ENCODE assay signal across 8 cellular contexts in genomic region chr19:36837902-36838783, GRCh38. TPM values are rescaled to one million over a fixed set of nuclear protein-coding genes. Genes with fewer than 3 reads are reported as not detected.
DNase-seq lines count a peak whose midpoint lies in the region; ATAC-seq, FAIRE-seq and TF ChIP-seq lines count a peak whose summit lies in the region.

ZNF790 (minus strand) TSS chr19:36838387; CDS start chr19:36825619, 12,768 bp downstream.

- H3F3A ChIP-seq in GM23248 (ENCODE audit: insufficient read depth): peaks cover 7% of the 10 kb centered on the region

- peak within 1 kb of the TSS; percentile 93 for H2AFZ ChIP-seq in GM23248

- TF ChIP-seq CTCF in pancreas (IDR thresholded peaks at IDR 0.05) (no peak), thyroid gland (IDR thresholded peaks at IDR 0.05) (no peak)

- ATAC-seq in Right ventricle myocardium superior (ENCODE audit: poor library complexity) (peak; percentile 99), pancreas (peak; percentile 98 to 99 (median 98))

- peaks cover 15% of the 10 kb centered on the region for H3K36me3 ChIP-seq in GM23248 (ENCODE audit: low read depth)
- H3K36me3 ChIP-seq in pancreas: peaks cover 0 to 6% (median 0%) of the 10 kb centered on the region in 3 donors
- peaks cover 4 to 7% of the 10 kb centered on the region in 2 donors for H3K36me3 ChIP-seq in thyroid gland

- peaks cover 79% of the 10 kb centered on the region for H3K79me2 ChIP-seq in GM23248 (ENCODE audit: insufficient read depth)

- H3K9me3 ChIP-seq in GM23248 (ENCODE audit: low read depth): no peaks in the 10 kb centered on the region
- H3K9me3 ChIP-seq in pancreas: no peaks in the 10 kb centered on the region
- H3K9me3 ChIP-seq in thyroid gland: no peaks in the 10 kb centered on the region

- peak within 1 kb of the TSS; percentile 80 for H3K27ac ChIP-seq in GM23248
- peak within 1 kb of the TSS; percentile 56 to 89 (median 75) for H3K27ac ChIP-seq in pancreas
- H3K27ac ChIP-seq in thyroid gland: peak within 1 kb of the TSS; percentile 79 to 92 (median 85)

- no peaks in the 10 kb centered on the region for H4K20me1 ChIP-seq in GM23248 (ENCODE audit: insufficient read depth)

- peak in 1 of 2 donors; percentile 39 for TF ChIP-seq POLR2A in thyroid gland (IDR thresholded peaks at IDR 0.05)

- intact Hi-C loops in Right ventricle myocardium superior (cut with DNase I) (no loop called here), pancreas (cut with DNase I) (no loop called here), thyroid gland (cut with DNase I) (no loop called here)

- peak within 1 kb of the TSS; percentile 88 for H3K4me2 ChIP-seq in GM23248 (ENCODE audit: unreplicated experiment)

- in situ Hi-C loops in GM23248 (cut with MboI): no loop called here

- 1 to 2% methylated on average over 56 of the region's 56 CpGs for WGBS in GM23248 (ENCODE audit: low coverage in 1 of 2, low lambda C conversion rate in 2 of 2, missing lambda C conversion rate in 2 of 2), 2 experiments
- 0 to 1% methylated on average over 56 of the region's 56 CpGs for WGBS in pancreas, 2 donors
- WGBS in thyroid gland, 2 donors: 0 to 1% methylated on average over 28 to 54 of the region's 56 CpGs

- FAIRE-seq in pancreas (lab: Jason Lieb, UNC): peak; percentile 17

- no peaks in the 10 kb centered on the region for H3K27me3 ChIP-seq in GM23248 (replicated peaks; ENCODE audit: insufficient read depth)
- no peaks in the 10 kb centered on the region for H3K27me3 ChIP-seq in pancreas
- H3K27me3 ChIP-seq in thyroid gland: no peaks in the 10 kb centered on the region

- H3K4me1 ChIP-seq in GM23248 (ENCODE audit: insufficient read depth) (peaks cover 3% of the 10 kb centered on the region), pancreas (peaks cover 0 to 7% (median 0%) of the 10 kb centered on the region in 3 donors), thyroid gland (peaks cover 9 to 11% of the 10 kb centered on the region in 2 donors)

- DNase-seq in EH (ENCODE audit: low read depth): peak; percentile 93
- peak; percentile 95 for DNase-seq in GM23248
- peak; percentile 93 for DNase-seq in M059J (ENCODE audit: low read depth)
- peak; percentile 83 for DNase-seq in SKM-1 treated with dmso at 0.1 percent for 144 hours (lab: John Stamatoyannopoulos, UW; ENCODE audit: unreplicated experiment)
- peak; percentile 63 for DNase-seq in activated naive CD8-positive, alpha-beta T cell treated with anti-CD3 and anti-CD28 coated beads, Interleukin-2, amount 50 U/mL, for 16 hours (ENCODE audit: low read depth, low spot score)
- DNase-seq in Right ventricle myocardium superior: peak; percentile 93
- peak; percentile 84 to 91 (median 89) for DNase-seq in pancreas
- DNase-seq in thyroid gland: peak; percentile 90 to 91

- H3K4me3 ChIP-seq in GM23248: peak within 1 kb of the TSS; percentile 87
- peak within 1 kb of the TSS; percentile 45 to 74 (median 68) for H3K4me3 ChIP-seq in pancreas
- peak within 1 kb of the TSS; percentile 65 to 92 (median 89) for H3K4me3 ChIP-seq in thyroid gland (replicated peaks in 1 of 3)

- H3K9me2 ChIP-seq in GM23248 (ENCODE audit: insufficient read depth): no peaks in the 10 kb centered on the region

- peak within 1 kb of the TSS; percentile 87 for H3K9ac ChIP-seq in GM23248

RNA-seq across cellular contexts. Expression of gene ZNF790, which starts in this region (rescaled TPM):
- total RNA-seq in GM23248 (2014; rRNA removed; shearing (Covaris generic)): 6.1 and 6.3 TPM in 2 replicates
- polyA plus RNA-seq in GM23248 (2016; fragmentation: Nextera tagmentation; extraction: Ambion mirVana): 4.1 and 4.2 TPM in 2 replicates
- total RNA-seq in M059J (2014; rRNA removed; shearing (Covaris generic)): 3.5 and 7.2 TPM in 2 replicates
- 9.8 TPM for total RNA-seq in Right ventricle myocardium superior
- 1 to 10 TPM; 2.3 to 5.1 (median 3.2) TPM for total RNA-seq in pancreas
- 1 to 10 TPM; 2.0 to 2.6 TPM for polyA plus RNA-seq in pancreas
- total RNA-seq in thyroid gland: 10 to 100 TPM in 3 of 4 donors, 1 to 10 TPM in 1; 9.8 to 18.7 (median 14.6) TPM

Comparison
In these comparisons a context has a peak if more than half of its experiments do, and no peak if none do; other contexts are left out.
1. Peak in every context shown above with its lines: DNase-seq, ATAC-seq, H3K4me3 ChIP-seq and H3K27ac ChIP-seq.